ENCODE assay signal across 11 cellular contexts in the genomic region with DNA sequence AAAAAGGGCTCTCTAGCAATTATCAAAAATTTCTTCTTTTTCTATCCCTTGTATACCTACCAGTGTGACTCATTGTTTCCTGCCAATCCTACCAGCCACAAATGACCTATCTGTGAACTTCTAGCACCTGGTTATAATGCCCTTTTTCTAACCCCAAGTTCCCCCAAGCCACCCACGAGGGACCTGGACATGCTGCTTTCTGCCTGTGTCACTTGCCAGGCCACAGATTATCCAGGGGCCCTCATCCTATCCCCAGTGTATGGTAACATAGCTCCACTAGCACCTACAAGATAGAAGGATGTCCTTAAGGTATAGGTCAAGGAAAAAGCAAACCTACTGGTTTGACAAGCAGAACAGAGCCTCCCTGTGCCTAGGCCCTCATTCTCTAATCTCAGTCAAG. TPM values are rescaled to one million over a fixed set of nuclear protein-coding genes. Genes with fewer than 3 reads are reported as not detected.
DNase-seq lines count a peak whose midpoint lies in the region; ATAC-seq, FAIRE-seq and TF ChIP-seq lines count a peak whose summit lies in the region.
"Had no signal": no experiment of that assay in that cellular context is flagged by ENCODE, and none has a peak within 500 bp of the region (broad histone marks: within the 10 kb centered on the region; RNA-seq: fewer than 3 reads in every experiment).

No MANE protein-coding gene starts in this region.

- H3K9me3 ChIP-seq in CD4-positive, alpha-beta T cell (ENCODE audit: control insufficient read depth, low read length): no peaks in the 10 kb centered on the region
- H3K9me3 ChIP-seq in GM23248 (ENCODE audit: low read depth) (no peaks in the 10 kb centered on the region), esophagus muscularis mucosa (no peaks in the 10 kb centered on the region)

- CTCF ChIA-PET in CD4-positive, alpha-beta T cell (lab: Charles Lee): interaction anchor here (1.5 to 2.1 kb wide), 2 partner anchors 20 to 28 kb away, joined by 7 read pairs; no protein-coding TSS in a partner anchor

- H3K4me3 ChIP-seq in GM23248 (no peak overlapping the region), esophagus muscularis mucosa (no peak overlapping the region)

- H3K36me3 ChIP-seq in GM23248 (ENCODE audit: low read depth): no peaks in the 10 kb centered on the region
- H3K36me3 ChIP-seq in esophagus muscularis mucosa: no peaks in the 10 kb centered on the region

- no peaks in the 10 kb centered on the region for H3K27me3 ChIP-seq in CD4-positive, alpha-beta T cell (ENCODE audit: control insufficient read depth, insufficient read depth, low read length)
- H3K27me3 ChIP-seq in GM23248 (replicated peaks; ENCODE audit: insufficient read depth): no peaks in the 10 kb centered on the region
- H3K27me3 ChIP-seq in esophagus muscularis mucosa: no peaks in the 10 kb centered on the region

- H3K4me1 Mint-ChIP-seq in CD4-positive, alpha-beta T cell (ENCODE audit: low read depth): peaks cover 45% of the 10 kb centered on the region
- H3K4me1 Mint-ChIP-seq: neural crest cell had no signal

- POLR2A ChIA-PET in CD4-positive, alpha-beta T cell (lab: Charles Lee): interaction anchor here (0.6 to 2.6 kb wide), 3 partner anchors 27 to 46 kb away, joined by 3 to 11 read pairs (median 3); a partner anchor contains a TSS

- H3K4me3 Mint-ChIP-seq in CD4-positive, alpha-beta T cell: peak overlapping the region; percentile 40
- H3K4me3 Mint-ChIP-seq: neural crest cell had no signal

- H3K4me1 ChIP-seq in GM23248 (ENCODE audit: insufficient read depth) (peaks cover 11% of the 10 kb centered on the region; the same call in 1 of the 2 replicates), esophagus muscularis mucosa (peaks cover 34 to 46% (median 41%) of the 10 kb centered on the region in 4 donors)

- peaks cover 45% of the 10 kb centered on the region for H3K36me3 Mint-ChIP-seq in CD4-positive, alpha-beta T cell (ENCODE audit: low read depth)

- no peak for TF ChIP-seq POLR2A in esophagus muscularis mucosa (IDR thresholded peaks at IDR 0.05; ENCODE audit: low read depth)

- H3K27ac Mint-ChIP-seq in CD4-positive, alpha-beta T cell: no peak overlapping the region

- in situ Hi-C loops in GM23248 (cut with MboI): no loop called here

- peak; percentile 72 for ATAC-seq in CD4-positive, alpha-beta T cell (ENCODE audit: poor library complexity)
- ATAC-seq in HG02642 (IDR thresholded peaks at IDR 0.05; ENCODE audit: poor library complexity, unreplicated experiment) (no peak), HG02852 (IDR thresholded peaks at IDR 0.05; ENCODE audit: unreplicated experiment) (no peak), HG03159 (IDR thresholded peaks at IDR 0.05; ENCODE audit: unreplicated experiment) (no peak)

- H3K27me3 Mint-ChIP-seq in CD4-positive, alpha-beta T cell: no peaks in the 10 kb centered on the region

- H3F3A ChIP-seq in GM23248 (ENCODE audit: insufficient read depth): no peaks in the 10 kb centered on the region

- H3K9me2 ChIP-seq in GM23248 (ENCODE audit: insufficient read depth): no peaks in the 10 kb centered on the region

- H2AFZ ChIP-seq in GM23248: no peak overlapping the region

- peak in 5 of 10 experiments; percentile 8 to 22 (median 21) for DNase-seq in CD4-positive, alpha-beta T cell
- peak; percentile 9 for DNase-seq in GM23248
- peak; percentile 26 for DNase-seq in T-helper 9 cell
- peak; percentile 77 for DNase-seq in esophagus muscularis mucosa (ENCODE audit: extremely low spot score)
- DNase-seq in D721Med (ENCODE audit: insufficient read length, low spot score): no peak
- DNase-seq: DMS 273 treated with DMSO at 0.1 percent for 48 hours had no signal

- H3K9ac ChIP-seq in GM23248: no peak overlapping the region

- H3K9me3 Mint-ChIP-seq in CD4-positive, alpha-beta T cell: no peaks in the 10 kb centered on the region

- FAIRE-seq in D721Med (lab: Jason Lieb, UNC): no peak
- FAIRE-seq: endometrium had no signal

- H3K27ac ChIP-seq in CD4-positive, alpha-beta T cell (ENCODE audit: low read depth, low read length): no peak overlapping the region
- H3K27ac ChIP-seq in GM23248: no peak overlapping the region
- H3K27ac ChIP-seq in esophagus muscularis mucosa (replicated peaks in 1 of 4): no peak overlapping the region

- H4K20me1 ChIP-seq in GM23248 (ENCODE audit: insufficient read depth): peaks cover 20% of the 10 kb centered on the region; the same call in 1 of the 2 replicates

- no peak for TF ChIP-seq EP300 in esophagus muscularis mucosa (IDR thresholded peaks at IDR 0.05)

- no peak overlapping the region for H3K4me2 ChIP-seq in GM23248 (ENCODE audit: unreplicated experiment)

- intact Hi-C loops in CD4-positive, alpha-beta T cell (cut with DNase I, micrococcal nuclease): loop anchor here in 1 of 2 experiments (5.0 kb wide), 1 partner anchor 34 kb away; no protein-coding TSS in a partner anchor
- intact Hi-C loops in esophagus muscularis mucosa (cut with DNase I): no loop called here

- H3K79me2 ChIP-seq in GM23248 (ENCODE audit: insufficient read depth): peaks cover 100% of the 10 kb centered on the region

- WGBS in GM23248 (ENCODE audit: low coverage in 1 of 2, low lambda C conversion rate in 2 of 2, missing lambda C conversion rate in 2 of 2), 2 experiments: 80 to 85% methylated on average over 1 of the region's 1 CpG
- WGBS in esophagus muscularis mucosa: 60% methylated on average over 1 of the region's 1 CpG

- no peak for TF ChIP-seq CTCF in CD4-positive, alpha-beta T cell (IDR thresholded peaks at IDR 0.05)
- TF ChIP-seq CTCF in esophagus muscularis mucosa (IDR thresholded peaks at IDR 0.05) (no peak), D721Med (IDR thresholded peaks at IDR 0.05; ENCODE audit: insufficient read depth, missing control alignments) (no peak)

RNA-seq across cellular contexts. Expression of a gene that starts 26.8 kb away (rescaled TPM):
- total RNA-seq in CD4-positive, alpha-beta T cell: 100 to 1,000 TPM; 201 to 208 TPM
- 41.2 and 68.3 TPM in 2 replicates for total RNA-seq in GM23248 (2014; rRNA removed; shearing (Covaris generic))
- 38.5 and 50.7 TPM in 2 replicates for polyA plus RNA-seq in GM23248 (2016; fragmentation: Nextera tagmentation; extraction: Ambion mirVana)
- 10 to 100 TPM; 27.8 to 53.2 (median 41.9) TPM for total RNA-seq in esophagus muscularis mucosa
